15 cellular contexts compared by ENCODE assay signal in genomic region chr6:52539607-52540006, GRCh38. TPM values are rescaled to one million over a fixed set of nuclear protein-coding genes. Genes with fewer than 3 reads are reported as not detected.
DNase-seq lines count a peak whose midpoint lies in the region; ATAC-seq, FAIRE-seq and TF ChIP-seq lines count a peak whose summit lies in the region.
"Had no signal": no experiment of that assay in that cellular context is flagged by ENCODE, and none has a peak within 500 bp of the region (broad histone marks: within the 10 kb centered on the region; RNA-seq: fewer than 3 reads in every experiment).

No MANE protein-coding gene starts in this region.

- no peak for TF ChIP-seq EP300 in H1 (IDR thresholded peaks at IDR 0.05; ENCODE audit: borderline replicate concordance in 1 of 2, low read depth in 2 of 2, low read length in 2 of 2)
- TF ChIP-seq EP300 in sigmoid colon (IDR thresholded peaks at IDR 0.05), result no peak

- H4K8ac ChIP-seq in H1 (ENCODE audit: extremely low read depth, insufficient read depth, low read length), result no peak overlapping the region

- H3K9me3 ChIP-seq in Panc1 (ENCODE audit: control insufficient read depth, insufficient read depth, low read depth, low read length) (no peaks in the 10 kb centered on the region), H1 (ENCODE audit: insufficient read depth in 2 of 2, low read depth in 1 of 2, low read length in 1 of 2) (no peaks in the 10 kb centered on the region), sigmoid colon (no peaks in the 10 kb centered on the region), left lung (no peaks in the 10 kb centered on the region), endodermal cell (ENCODE audit: control insufficient read depth, low read length) (no peaks in the 10 kb centered on the region), esophagus squamous epithelium (no peaks in the 10 kb centered on the region)

- H3K4me1 Mint-ChIP-seq in endodermal cell, result peaks cover 42% of the 10 kb centered on the region

- peak overlapping the region; percentile 81; the same call in 1 of the 2 replicates for H2BK15ac ChIP-seq in H1 (ENCODE audit: low read length)

- WGBS in H1 (ENCODE audit: extremely low coverage in 1 of 2, insufficient coverage in 1 of 2, insufficient read length in 1 of 2, insufficient replicate concordance in 2 of 2, low coverage in 1 of 2, low lambda C conversion rate in 2 of 2, missing lambda C conversion rate in 1 of 2), 2 experiments, result 87% methylated on average over 6 of the region's 6 CpGs; no CpG with 5 or more reads in 1 of the 2 experiments
- 84 to 86% methylated on average over 6 of the region's 6 CpGs for WGBS in sigmoid colon, 2 donors
- 92 to 100% methylated on average over 4 to 5 of the region's 6 CpGs for WGBS in endodermal cell (ENCODE audit: insufficient coverage in 1 of 2, insufficient read length in 1 of 2), 2 experiments
- WGBS in esophagus squamous epithelium, 2 donors, result 66 to 88% methylated on average over 6 of the region's 6 CpGs

- TF ChIP-seq CTCF in Panc1 (IDR thresholded peaks at IDR 0.05) (no peak), H1 (IDR thresholded peaks at IDR 0.05; ENCODE audit: control extremely low read depth in 1 of 3, insufficient read depth in 1 of 3, low read depth in 1 of 3, low read length in 3 of 3) (no peak), sigmoid colon (IDR thresholded peaks at IDR 0.05) (no peak), left lung (IDR thresholded peaks at IDR 0.05) (no peak), endodermal cell (conservative IDR thresholded peaks at IDR 0.05) (no peak), esophagus squamous epithelium (IDR thresholded peaks at IDR 0.05) (no peak)

- no peak for TF ChIP-seq POLR2A in H1 (IDR thresholded peaks at IDR 0.05; ENCODE audit: control extremely low read depth in 1 of 2, low read depth in 2 of 2, low read length in 2 of 2)
- no peak for TF ChIP-seq POLR2A in sigmoid colon (IDR thresholded peaks at IDR 0.05)
- TF ChIP-seq POLR2A in esophagus squamous epithelium (IDR thresholded peaks at IDR 0.05), result no peak

- no peak overlapping the region for H2BK120ac ChIP-seq in H1 (replicated peaks; ENCODE audit: low read depth, low read length)

- no peak overlapping the region for H3K4me3 Mint-ChIP-seq in endodermal cell
- H3K4me3 Mint-ChIP-seq: brain had no signal

- no peak overlapping the region for H4K5ac ChIP-seq in H1 (ENCODE audit: insufficient read length, low read depth, low read length)

- no peak overlapping the region for H2AFZ ChIP-seq in H1 (ENCODE audit: low read length)

- no peak overlapping the region for H2BK12ac ChIP-seq in H1 (ENCODE audit: low read depth, low read length)

- H3K27me3 ChIP-seq in Panc1 (ENCODE audit: control insufficient read depth, insufficient read depth, low read length) (no peaks in the 10 kb centered on the region), H1 (replicated peaks in 1 of 4; ENCODE audit: control insufficient read depth in 3 of 4, extremely low read depth in 1 of 4, insufficient read depth in 3 of 4, low read length in 3 of 4) (no peaks in the 10 kb centered on the region), sigmoid colon (no peaks in the 10 kb centered on the region), left lung (no peaks in the 10 kb centered on the region), endodermal cell (ENCODE audit: control insufficient read depth, insufficient read depth, low read length, poor library complexity, severe bottlenecking) (no peaks in the 10 kb centered on the region), esophagus squamous epithelium (no peaks in the 10 kb centered on the region)

- intact Hi-C loops in Panc1 (cut with micrococcal nuclease; ENCODE audit: unreplicated experiment) (no loop called here), sigmoid colon (cut with DNase I) (loop anchor here (5.0 kb wide), 1 partner anchor 38 kb away; the partner anchor contains the start of gene TRAM2), left lung (cut with DNase I) (no loop called here), esophagus squamous epithelium (cut with DNase I) (no loop called here)

- 0 out of 2 replicates have a peak overlapping the region, but pooled peaks have one; percentile 55 for H2AK5ac ChIP-seq in H1 (ENCODE audit: low read depth, low read length)

- no peak overlapping the region for H3K23ac ChIP-seq in H1 (ENCODE audit: insufficient read length)

- no peak overlapping the region for H3K4me2 ChIP-seq in H1 (ENCODE audit: insufficient read depth in 1 of 2, low read depth in 2 of 2, low read length in 2 of 2)

- H4K91ac ChIP-seq in H1 (replicated peaks; ENCODE audit: insufficient read length, low read length), result no peak overlapping the region

- H3K79me1 ChIP-seq in H1 (ENCODE audit: low read depth, low read length), result peaks cover 2% of the 10 kb centered on the region; the same call in 1 of the 2 replicates

- no peaks in the 10 kb centered on the region for H3K9me3 Mint-ChIP-seq in endodermal cell
- H3K9me3 Mint-ChIP-seq: brain had no signal

- H3K79me2 ChIP-seq in H1 (ENCODE audit: control insufficient read depth in 1 of 2, insufficient read depth in 2 of 2, low read length in 2 of 2), result peaks cover 0 to 11% of the 10 kb centered on the region in 2 experiments; a peak in 3 of 4 replicates

- in situ Hi-C loops in Panc1 (cut with HindIII; ENCODE audit: low pct_unique_long_range_greater_than_20kb, low sequenced_read_pairs), result no loop called here

- no peaks in the 10 kb centered on the region for H3K36me3 ChIP-seq in Panc1 (ENCODE audit: control insufficient read depth, insufficient read depth, low read length)
- peaks cover 0 to 3% (median 1%) of the 10 kb centered on the region in 4 experiments; a peak in 1 of 8 replicates for H3K36me3 ChIP-seq in H1 (ENCODE audit: control insufficient read depth in 2 of 4, insufficient read depth in 4 of 4, low read length in 3 of 4)
- peaks cover 5 to 11% (median 7%) of the 10 kb centered on the region in 4 donors for H3K36me3 ChIP-seq in sigmoid colon
- peaks cover 0 to 4% of the 10 kb centered on the region in 2 donors for H3K36me3 ChIP-seq in left lung
- peaks cover 3% of the 10 kb centered on the region for H3K36me3 ChIP-seq in endodermal cell (ENCODE audit: control insufficient read depth, insufficient read depth, low read length)
- H3K36me3 ChIP-seq in esophagus squamous epithelium, result peaks cover 0 to 12% (median 0%) of the 10 kb centered on the region in 3 donors

- H4K20me1 ChIP-seq in H1 (replicated peaks in 1 of 2; ENCODE audit: control insufficient read depth in 1 of 2, insufficient read depth in 2 of 2, low read length in 2 of 2), result no peaks in the 10 kb centered on the region

- peaks cover 81% of the 10 kb centered on the region for H3K4me1 ChIP-seq in Panc1 (ENCODE audit: control insufficient read depth, insufficient read depth, low read length)
- peaks cover 5 to 17% (median 8%) of the 10 kb centered on the region in 4 experiments; a peak in 6 of 7 replicates for H3K4me1 ChIP-seq in H1 (replicated peaks in 1 of 4; ENCODE audit: control insufficient read depth in 3 of 4, insufficient read depth in 4 of 4, low read length in 3 of 4)
- peaks cover 0 to 89% (median 73%) of the 10 kb centered on the region in 4 donors for H3K4me1 ChIP-seq in sigmoid colon
- peaks cover 14 to 29% of the 10 kb centered on the region in 2 donors for H3K4me1 ChIP-seq in left lung
- peaks cover 17% of the 10 kb centered on the region for H3K4me1 ChIP-seq in endodermal cell (ENCODE audit: control insufficient read depth, insufficient read depth, low read length)
- peaks cover 0 to 66% (median 39%) of the 10 kb centered on the region in 3 donors for H3K4me1 ChIP-seq in esophagus squamous epithelium

- H2BK20ac ChIP-seq in H1 (ENCODE audit: low read length), result peak overlapping the region; percentile 40; the same call in 1 of the 2 replicates

- H3K27me3 Mint-ChIP-seq in endodermal cell (ENCODE audit: insufficient read depth), result no peaks in the 10 kb centered on the region

- POLR2A ChIA-PET in Panc1 (lab: Charles Lee), result no interaction called here
- POLR2A ChIA-PET in H1 (lab: Charles Lee; ENCODE audit: partially characterized antibody), result interaction anchor here (1.8 kb wide), 1 partner anchor 10 kb away, joined by 4 read pairs; no protein-coding TSS in a partner anchor

- CTCF ChIA-PET in Panc1 (lab: Charles Lee), result no interaction called here
- CTCF ChIA-PET in H1 (lab: Charles Lee; ENCODE audit: partially characterized antibody), result interaction anchor here (1.1 to 7.7 kb wide), 5 partner anchors 9 to 123 kb away, joined by 3 to 49 read pairs (median 5); no protein-coding TSS in a partner anchor

- H3K4me3 ChIP-seq in Panc1 (ENCODE audit: low read depth in 2 of 2, low read length in 2 of 2) (no peak overlapping the region), H1 (ENCODE audit: extremely low read depth in 1 of 4, insufficient read depth in 2 of 4, low read depth in 3 of 4, low read length in 4 of 4) (no peak overlapping the region), sigmoid colon (no peak overlapping the region), left lung (no peak overlapping the region), endodermal cell (ENCODE audit: low read length) (no peak overlapping the region), esophagus squamous epithelium (no peak overlapping the region)

- TF ChIP-seq RAD21 in H1 (IDR thresholded peaks at IDR 0.05 in 1 of 2, conservative IDR thresholded peaks at IDR 0.05 in 1 of 2; ENCODE audit: low read depth in 2 of 2, low read length in 2 of 2), result no peak

- DNase-seq in EL (peak; percentile 88), Panc1 (ENCODE audit: low read depth, low spot score) (no peak), H1 (ENCODE audit: low read depth in 1 of 2, low spot score in 2 of 2) (no peak), sigmoid colon (no peak), left lung (no peak), endodermal cell (no peak), esophagus squamous epithelium (lab: John Stamatoyannopoulos, UW) (no peak)
- DNase-seq: activated CD4-positive, alpha-beta T cell treated with anti-CD3 and anti-CD28 coated beads for 1 hour; midbrain; NCI-H1048; NCI-H510A treated with DMSO at 0.1 percent for 48 hours; SHP77 treated with DMSO at 0.1 percent for 48 hours had no signal

- FAIRE-seq in H1 (lab: Jason Lieb, UNC), result no peak

- H3K23me2 ChIP-seq in H1 (ENCODE audit: low read depth, low read length), result no peaks in the 10 kb centered on the region

- H3K18ac ChIP-seq in H1 (ENCODE audit: extremely low read depth, low read length), result no peak overlapping the region

- H3K27ac Mint-ChIP-seq in endodermal cell, result no peak overlapping the region

- H3K27ac ChIP-seq in Panc1 (ENCODE audit: low read length) (peak overlapping the region; percentile 96), H1 (ENCODE audit: low read depth, low read length) (no peak overlapping the region), sigmoid colon (peak overlapping the region; percentile 49 to 64 (median 61)), left lung (no peak overlapping the region), endodermal cell (ENCODE audit: low read depth, low read length) (no peak overlapping the region), esophagus squamous epithelium (peak overlapping the region in 1 of 4 donors; percentile 29)
- H3K27ac ChIP-seq: HL-60 had no signal

- H2BK5ac ChIP-seq in H1 (ENCODE audit: low read depth, low read length), result no peak overlapping the region

- no peak overlapping the region for H3K14ac ChIP-seq in H1 (ENCODE audit: insufficient read length)

- no peak overlapping the region for H3K4ac ChIP-seq in H1 (replicated peaks; ENCODE audit: insufficient read length, low read depth, low read length)

- no TSS peak for BruUV-seq in Panc1 (replicated peaks; lab: Mats Ljungman, UMichigan)

- peaks cover 4% of the 10 kb centered on the region for H3K36me3 Mint-ChIP-seq in endodermal cell (ENCODE audit: low read depth)

- H3K9ac ChIP-seq in H1 (replicated peaks in 1 of 4; ENCODE audit: extremely low read depth in 1 of 4, low read depth in 3 of 4, low read length in 3 of 4) (no peak overlapping the region), endodermal cell (ENCODE audit: extremely low read depth, low read length, poor library complexity, severe bottlenecking) (no peak overlapping the region)

- H3K56ac ChIP-seq in H1 (replicated peaks; ENCODE audit: insufficient read length, low read depth, low read length), result no peak overlapping the region

- ATAC-seq in Panc1 (no peak), GM21576 (IDR thresholded peaks at IDR 0.05; ENCODE audit: unreplicated experiment) (no peak), left lung (no peak)

RNA-seq across cellular contexts. Expression of gene TRAM2, which starts 37.3 kb away (rescaled TPM):
- total RNA-seq in Panc1 (2021; ENCODE audit: unreplicated experiment) (56.7 TPM), sigmoid colon (10 to 100 TPM in 3 of 4 donors, 1 to 10 TPM in 1; 9.6 to 15.0 (median 12.4) TPM), left lung (10 to 100 TPM; 30.5 to 38.4 TPM), endodermal cell (10 to 100 TPM; 16.9 to 20.5 TPM), esophagus squamous epithelium (1 to 10 TPM; 2.3 to 8.6 (median 5.3) TPM)
- 32.2 TPM for polyA plus RNA-seq in Panc1 (2012; ENCODE audit: insufficient read length)
- 21.4 and 21.6 TPM in 2 replicates for total RNA-seq in H1 (2021; fragmentation: NEBNext Ultra II Directional; extraction: Animal tissue kit (Norgen Biotek cat#: 25700))
- polyA plus RNA-seq in H1 (2011; rRNA removed) (8.5 and 9.0 TPM in 2 replicates), sigmoid colon (10 to 100 TPM in 1 of 3 donors, 1 to 10 TPM in 2; 1.8 to 13.3 (median 3.6) TPM)
- 8.6 TPM for polyA plus RNA-seq in H1 (2011; cell fraction: cytosol; rRNA removed)
- 10.0 TPM for polyA plus RNA-seq in H1 (2011; cell fraction: nucleus; rRNA removed)
- polyA plus RNA-seq in H1 (2012, experiment 1 of 2), result 8.3 to 11.6 TPM (median 10.6 TPM) in 4 replicates
- 4.8 TPM for polyA plus RNA-seq in H1 (2012, experiment 2 of 2)
- 18.2 TPM for polyA plus RNA-seq in H1 (2013, experiment 1 of 2)
- polyA plus RNA-seq in H1 (2013, experiment 2 of 2), result 21.0 TPM
- polyA minus RNA-seq in H1 (2011; rRNA and poly(A)+ RNA removed), result 15.8 and 16.0 TPM in 2 replicates
- polyA minus RNA-seq in H1 (2011; cell fraction: cytosol; rRNA and poly(A)+ RNA removed), result 10.1 TPM
- 12.7 TPM for polyA minus RNA-seq in H1 (2011; cell fraction: nucleus; rRNA and poly(A)+ RNA removed)
- 13.4 TPM for polyA plus RNA-seq in endodermal cell (2013, experiment 1 of 2)
- polyA plus RNA-seq in endodermal cell (2013, experiment 2 of 2), result 13.2 TPM

Comparison
In these comparisons a context has a peak if more than half of its experiments do, and no peak if none do; other contexts are left out.
1. H3K27ac ChIP-seq: peak in Panc1 (single experiment) and sigmoid colon (4 of 4); none in H1 (single experiment), left lung (0 of 2) and endodermal cell (single experiment).